ENCODE assay signal across 8 cellular contexts in the genomic region with DNA sequence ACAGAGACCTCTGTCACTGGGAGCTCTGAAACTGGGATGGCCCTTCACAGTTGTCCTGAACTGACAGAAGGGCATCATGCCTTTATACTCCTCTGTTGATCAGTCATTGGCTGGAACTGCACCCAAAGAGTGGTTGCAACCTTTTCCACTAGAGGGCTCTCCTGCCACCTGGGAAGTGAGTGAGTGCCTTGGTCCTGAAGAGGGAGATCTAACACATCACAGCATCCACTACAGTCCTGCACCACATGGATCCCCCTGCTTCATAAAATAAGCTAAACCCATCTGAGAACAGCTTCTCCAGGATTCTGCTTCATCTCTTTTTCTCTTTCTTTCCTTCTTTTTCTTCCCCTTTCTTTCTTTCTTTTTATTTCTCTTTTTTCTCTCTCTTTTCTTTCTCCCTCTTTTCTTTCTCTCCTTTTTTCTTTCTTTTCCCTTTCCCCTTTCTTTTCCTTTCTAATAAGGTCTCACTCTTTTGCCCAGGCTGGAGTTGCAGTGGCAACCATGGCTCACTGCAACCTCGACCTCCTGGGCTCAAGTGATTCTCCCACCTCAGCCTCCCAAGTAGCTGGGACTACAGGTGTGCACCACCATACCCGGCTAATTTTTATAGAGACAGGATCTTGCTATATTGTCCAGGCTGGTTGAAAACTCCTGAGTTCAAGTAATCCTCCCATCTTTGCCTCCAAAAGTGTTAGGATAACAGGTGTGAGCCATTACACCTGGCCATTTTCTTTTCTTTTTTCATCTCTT. TPM values are rescaled to one million over a fixed set of nuclear protein-coding genes. Genes with fewer than 3 reads are reported as not detected.
DNase-seq lines count a peak whose midpoint lies in the region; ATAC-seq lines count a peak whose summit lies in the region.

No MANE protein-coding gene starts in this region.

- DNase-seq in AML-193 (lab: John Stamatoyannopoulos, UW) (peak; percentile 90), NCI-H526 treated with DMSO at 0.1 percent for 48 hours (lab: John Stamatoyannopoulos, UW) (peak; percentile 24)
- peak; percentile 49 for DNase-seq in activated CD4-positive, alpha-beta T cell treated with anti-CD3 and anti-CD28 coated beads, Interleukin-2, amount 50 U/mL, for 1 hour
- DNase-seq in effector memory CD4-positive, alpha-beta T cell: peak; percentile 2 to 26 (median 18)
- peak; percentile 31 to 65 (median 49) for DNase-seq in naive thymus-derived CD4-positive, alpha-beta T cell
- DNase-seq in stimulated activated naive CD8-positive, alpha-beta T cell treated with anti-CD3 and anti-CD28 coated beads, Interleukin-15, amount 100 ng/mL, for 72 hours: peak; percentile 56 to 72

- intact Hi-C loops in naive thymus-derived CD4-positive, alpha-beta T cell (cut with micrococcal nuclease): loop anchor here (1.0 kb wide), 3 partner anchors 14 to 186 kb away; a partner anchor contains a TSS

- POLR2A ChIA-PET in naive thymus-derived CD4-positive, alpha-beta T cell (lab: Charles Lee): no interaction called here

- peak; percentile 92 for ATAC-seq in GM18868 (IDR thresholded peaks at IDR 0.05; ENCODE audit: unreplicated experiment)
- peak; percentile 87 for ATAC-seq in HG03196 (IDR thresholded peaks at IDR 0.05; ENCODE audit: unreplicated experiment)
- peak; percentile 98 for ATAC-seq in naive thymus-derived CD4-positive, alpha-beta T cell
- ATAC-seq in stimulated activated naive CD8-positive, alpha-beta T cell treated with anti-CD3 and anti-CD28 coated beads, Interleukin-15, amount 100 ng/mL, for 72 hours: peak; percentile 99

- CTCF ChIA-PET in naive thymus-derived CD4-positive, alpha-beta T cell (lab: Charles Lee): interaction anchor here (1.0 to 2.3 kb wide), 3 partner anchors 14 to 135 kb away, joined by 4 to 9 read pairs (median 7); a partner anchor contains a TSS

- no peaks in the 10 kb centered on the region for H3K4me1 Mint-ChIP-seq in naive thymus-derived CD4-positive, alpha-beta T cell
- H3K4me1 Mint-ChIP-seq in stimulated activated naive CD8-positive, alpha-beta T cell treated with anti-CD3 and anti-CD28 coated beads, Interleukin-15, amount 100 ng/mL, for 72 hours: no peaks in the 10 kb centered on the region

- H3K27me3 ChIP-seq in effector memory CD4-positive, alpha-beta T cell (replicated peaks; ENCODE audit: control insufficient read depth, insufficient read depth, low read length, poor library complexity, severe bottlenecking): no peaks in the 10 kb centered on the region
- no peaks in the 10 kb centered on the region for H3K27me3 ChIP-seq in naive thymus-derived CD4-positive, alpha-beta T cell (ENCODE audit: control insufficient read depth in 2 of 2, insufficient read depth in 2 of 2, low read length in 2 of 2)

- H3K4me1 ChIP-seq in effector memory CD4-positive, alpha-beta T cell (ENCODE audit: control insufficient read depth, insufficient read depth, low read length, poor library complexity, severe bottlenecking): no peaks in the 10 kb centered on the region
- H3K4me1 ChIP-seq in naive thymus-derived CD4-positive, alpha-beta T cell (ENCODE audit: control insufficient read depth in 2 of 2, insufficient read depth in 2 of 2, low read length in 2 of 2): no peaks in the 10 kb centered on the region

- no peaks in the 10 kb centered on the region for H3K36me3 ChIP-seq in effector memory CD4-positive, alpha-beta T cell (ENCODE audit: control insufficient read depth, insufficient read depth, low read length)
- no peaks in the 10 kb centered on the region for H3K36me3 ChIP-seq in naive thymus-derived CD4-positive, alpha-beta T cell (ENCODE audit: control insufficient read depth in 2 of 3, insufficient read depth in 3 of 3, low read length in 3 of 3)

- H3K27ac Mint-ChIP-seq in naive thymus-derived CD4-positive, alpha-beta T cell: peak overlapping the region in 1 of 9 donors; percentile 36
- peak overlapping the region in 1 of 2 donors; percentile 79 for H3K27ac Mint-ChIP-seq in stimulated activated naive CD8-positive, alpha-beta T cell treated with anti-CD3 and anti-CD28 coated beads, Interleukin-15, amount 100 ng/mL, for 72 hours

- no peaks in the 10 kb centered on the region for H3K36me3 Mint-ChIP-seq in naive thymus-derived CD4-positive, alpha-beta T cell

- no peaks in the 10 kb centered on the region for H3K9me3 Mint-ChIP-seq in naive thymus-derived CD4-positive, alpha-beta T cell
- no peaks in the 10 kb centered on the region for H3K9me3 Mint-ChIP-seq in stimulated activated naive CD8-positive, alpha-beta T cell treated with anti-CD3 and anti-CD28 coated beads, Interleukin-15, amount 100 ng/mL, for 72 hours

- no peak overlapping the region for H3K27ac ChIP-seq in effector memory CD4-positive, alpha-beta T cell (ENCODE audit: insufficient read depth, low read length, poor library complexity, severe bottlenecking)
- H3K27ac ChIP-seq in naive thymus-derived CD4-positive, alpha-beta T cell (ENCODE audit: low read depth, low read length): no peak overlapping the region

- no peaks in the 10 kb centered on the region for H3K9me3 ChIP-seq in effector memory CD4-positive, alpha-beta T cell (ENCODE audit: control insufficient read depth, low read length)
- H3K9me3 ChIP-seq in naive thymus-derived CD4-positive, alpha-beta T cell (ENCODE audit: control insufficient read depth in 2 of 3, low read length in 3 of 3): no peaks in the 10 kb centered on the region

- H3K27me3 Mint-ChIP-seq in naive thymus-derived CD4-positive, alpha-beta T cell: peaks cover 0 to 12% (median 0%) of the 10 kb centered on the region in 5 donors
- H3K27me3 Mint-ChIP-seq in stimulated activated naive CD8-positive, alpha-beta T cell treated with anti-CD3 and anti-CD28 coated beads, Interleukin-15, amount 100 ng/mL, for 72 hours: peaks cover 10% of the 10 kb centered on the region

- no peak overlapping the region for H3K4me3 ChIP-seq in effector memory CD4-positive, alpha-beta T cell (ENCODE audit: insufficient read depth, low read depth, low read length, poor library complexity, severe bottlenecking)
- no peak overlapping the region for H3K4me3 ChIP-seq in naive thymus-derived CD4-positive, alpha-beta T cell (ENCODE audit: low read length)

- H3K4me3 Mint-ChIP-seq in naive thymus-derived CD4-positive, alpha-beta T cell: no peak overlapping the region
- H3K4me3 Mint-ChIP-seq in stimulated activated naive CD8-positive, alpha-beta T cell treated with anti-CD3 and anti-CD28 coated beads, Interleukin-15, amount 100 ng/mL, for 72 hours: no peak overlapping the region

RNA-seq across cellular contexts. Expression of a gene that starts 42.8 kb away (rescaled TPM):
- 100 to 1,000 TPM in 4 of 5 experiments, 10 to 100 TPM in 1; 93.4 to 129 (median 125) TPM for total RNA-seq in naive thymus-derived CD4-positive, alpha-beta T cell
- 10 to 100 TPM; 50.2 to 87.8 TPM for polyA plus RNA-seq in naive thymus-derived CD4-positive, alpha-beta T cell

RNA-seq across cellular contexts. Expression of a gene that starts 52.4 kb away (rescaled TPM):
- total RNA-seq in naive thymus-derived CD4-positive, alpha-beta T cell: 1 to 10 TPM in 1 of 5 experiments, not detected in 4; 1.1 TPM
- polyA plus RNA-seq in naive thymus-derived CD4-positive, alpha-beta T cell: not detected

Comparison
In these comparisons a context has a peak if more than half of its experiments do, and no peak if none do; other contexts are left out.
1. DNase-seq: peak in every context shown above with its lines; median percentile 90 in AML-193; 64 in stimulated activated naive CD8-positive, alpha-beta T cell treated with anti-CD3 and anti-CD28 coated beads, Interleukin-15, amount 100 ng/mL, for 72 hours; 49 in activated CD4-positive, alpha-beta T cell treated with anti-CD3 and anti-CD28 coated beads, Interleukin-2, amount 50 U/mL, for 1 hour; 49 in naive thymus-derived CD4-positive, alpha-beta T cell; 24 in NCI-H526 treated with DMSO at 0.1 percent for 48 hours; 18 in effector memory CD4-positive, alpha-beta T cell.